ENCODE assay signal across 26 cellular contexts in genomic region chr14:64875350-64875749, GRCh38. TPM values are rescaled to one million over a fixed set of nuclear protein-coding genes. Genes with fewer than 3 reads are reported as not detected.
"Had no signal": no experiment of that assay in that cellular context is flagged by ENCODE, and none has a peak within 500 bp of the region (broad histone marks: within the 10 kb centered on the region; RNA-seq: fewer than 3 reads in every experiment).

No MANE protein-coding gene starts in this region.

- H3K4me2 ChIP-seq: smooth muscle cell had no signal

- H3K4me3 Mint-ChIP-seq: endodermal cell; naive thymus-derived CD8-positive, alpha-beta T cell; nephron progenitor cell; stimulated activated naive CD8-positive, alpha-beta T cell treated with anti-CD3 and anti-CD28 coated beads, Interleukin-15, amount 100 ng/mL, for 72 hours had no signal

- H3K27ac Mint-ChIP-seq: endodermal cell; naive thymus-derived CD8-positive, alpha-beta T cell; nephron progenitor cell; stimulated activated naive CD8-positive, alpha-beta T cell treated with anti-CD3 and anti-CD28 coated beads, Interleukin-15, amount 100 ng/mL, for 72 hours had no signal

- H3K4me1 Mint-ChIP-seq: stimulated activated naive CD8-positive, alpha-beta T cell treated with anti-CD3 and anti-CD28 coated beads, Interleukin-15, amount 100 ng/mL, for 72 hours had no signal

- ATAC-seq: left ventricle myocardium superior; lower lobe of right lung; naive thymus-derived CD8-positive, alpha-beta T cell; right lobe of liver; stimulated activated naive CD8-positive, alpha-beta T cell treated with anti-CD3 and anti-CD28 coated beads, Interleukin-15, amount 100 ng/mL, for 72 hours; upper lobe of right lung had no signal

- H3K4me3 ChIP-seq: dorsolateral prefrontal cortex, lower lobe of right lung, ovary, right lobe of liver, smooth muscle cell, suprapubic skin, transverse colon, upper lobe of right lung, vagina had no signal

- H3K9me3 Mint-ChIP-seq: endodermal cell; naive thymus-derived CD8-positive, alpha-beta T cell had no signal

- H3K36me3 Mint-ChIP-seq: naive thymus-derived CD8-positive, alpha-beta T cell had no signal

- FAIRE-seq: colon, frontal cortex, keratinocyte had no signal

- H3K27ac ChIP-seq: dorsolateral prefrontal cortex, epithelial cell of prostate, lower lobe of right lung, ovary, right lobe of liver, suprapubic skin, transverse colon, upper lobe of right lung, vagina had no signal

- H3K36me3 ChIP-seq: lower lobe of right lung, ovary, right lobe of liver, suprapubic skin, transverse colon, upper lobe of right lung, vagina had no signal

- H3K9me3 ChIP-seq: lower lobe of right lung, ovary, right lobe of liver, suprapubic skin, transverse colon, upper lobe of right lung, vagina had no signal

- H3K27me3 ChIP-seq: ovary, right lobe of liver had no signal

- DNase-seq: dorsolateral prefrontal cortex; effector CD4-positive, alpha-beta T cell; endodermal cell; head of caudate nucleus; left ventricle myocardium superior; lower lobe of right lung; naive thymus-derived CD8-positive, alpha-beta T cell; nephron progenitor cell; nucleus accumbens; ovary; right lobe of liver; stimulated activated CD4-positive, alpha-beta T cell treated with anti-CD3 and anti-CD28 coated beads, Interleukin-12 subunit alpha, Interleukin-12 subunit beta, amount 100 ng/mL, for 4 hours; stimulated activated CD4-positive, alpha-beta T cell treated with anti-CD3 and anti-CD28 coated beads, Interleukin-1b, Interleukin-23, amount 100 ng/mL, for 48 hours; stimulated activated CD4-positive, alpha-beta T cell treated with anti-CD3 and anti-CD28 coated beads, Interleukin-4, amount 100 ng/mL, for 1 hour; stimulated activated CD8-positive, alpha-beta memory T cell treated with anti-CD3 and anti-CD28 coated beads, Interleukin-4, amount 100 ng/mL, for 48 hours; stimulated activated naive CD4-positive, alpha-beta T cell; stimulated activated naive CD8-positive, alpha-beta T cell treated with anti-CD3 and anti-CD28 coated beads, Interleukin-15, amount 100 ng/mL, for 72 hours; transverse colon; upper lobe of right lung had no signal

RNA-seq across cellular contexts. Expression of gene SPTB, which starts 4.4 kb away (rescaled TPM):
- polyA plus RNA-seq: keratinocyte; naive thymus-derived CD8-positive, alpha-beta T cell had no signal
